Comparison of ENCODE assay signal across 8 cellular contexts in the genomic region with DNA sequence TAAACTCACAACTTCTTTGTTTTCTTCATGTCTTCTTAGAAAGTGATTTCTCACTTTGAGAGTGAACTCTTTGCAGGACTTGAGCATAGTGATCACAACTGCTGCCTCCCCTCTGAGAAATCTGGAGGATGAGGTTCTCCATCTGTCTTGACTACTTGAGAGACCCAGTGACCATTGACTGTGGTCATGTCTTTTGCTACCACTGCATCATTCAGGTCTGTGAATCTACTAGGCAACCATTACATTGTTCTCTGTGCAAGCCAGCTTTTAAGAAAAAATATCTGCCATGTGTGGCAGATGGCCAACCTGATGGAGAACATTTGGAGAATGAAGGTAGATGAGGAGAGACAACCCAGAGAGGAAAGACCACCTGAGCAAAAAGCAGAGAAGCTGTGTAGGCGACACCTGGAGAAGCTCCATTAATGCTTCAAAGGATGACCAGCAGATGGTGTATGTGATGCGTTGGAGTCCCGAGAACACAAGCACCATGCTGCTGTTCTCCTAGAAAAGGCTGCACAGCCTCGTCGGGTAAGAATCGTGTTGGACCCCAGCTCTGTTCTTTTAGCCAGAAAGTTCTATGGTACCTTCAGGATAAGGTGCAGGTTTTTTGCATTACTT. TPM values are rescaled to one million over a fixed set of nuclear protein-coding genes. Genes with fewer than 3 reads are reported as not detected.
DNase-seq lines count a peak whose midpoint lies in the region; ATAC-seq and TF ChIP-seq lines count a peak whose summit lies in the region.

No MANE protein-coding gene starts in this region.

- no peak overlapping the region for H2AFZ ChIP-seq in smooth muscle cell (ENCODE audit: low read depth)

- no peak for DNase-seq in activated naive CD4-positive, alpha-beta T cell treated with anti-CD3 and anti-CD28 coated beads, Interleukin-2, amount 50 U/mL, for 72 hours (ENCODE audit: low spot score in 2 of 2)
- no peak for DNase-seq in activated naive CD4-positive, alpha-beta T cell (lab: John Stamatoyannopoulos, UW)
- peak; percentile 29 for DNase-seq in NB4 (ENCODE audit: low read depth)
- peak in 2 of 3 experiments; percentile 16 to 31 for DNase-seq in effector memory CD8-positive, alpha-beta T cell
- no peak for DNase-seq in smooth muscle cell (lab: John Stamatoyannopoulos, UW; ENCODE audit: unreplicated experiment)
- DNase-seq in NCI-H1436 (lab: John Stamatoyannopoulos, UW), result no peak
- DNase-seq in H4 (ENCODE audit: low spot score), result no peak
- DNase-seq in aorta, result no peak

- peak; percentile 29 for TF ChIP-seq CTCF in NB4 (IDR thresholded peaks at IDR 0.05; ENCODE audit: low read depth, low read length)
- TF ChIP-seq CTCF in smooth muscle cell (IDR thresholded peaks at IDR 0.05; ENCODE audit: borderline replicate concordance, insufficient read depth, poor library complexity, severe bottlenecking), result peak; percentile 17

- H3K4me3 Mint-ChIP-seq in effector memory CD8-positive, alpha-beta T cell, result no peak overlapping the region

- H3K36me3 ChIP-seq in smooth muscle cell (ENCODE audit: low read depth) (no peaks in the 10 kb centered on the region), aorta (ENCODE audit: control insufficient read depth in 1 of 2, insufficient read depth in 2 of 2, low read length in 1 of 2) (no peaks in the 10 kb centered on the region)

- no peaks in the 10 kb centered on the region for H3K4me1 Mint-ChIP-seq in effector memory CD8-positive, alpha-beta T cell (ENCODE audit: low read depth in 2 of 2)

- no peaks in the 10 kb centered on the region for H3F3A ChIP-seq in smooth muscle cell (ENCODE audit: low read depth)

- 52% methylated on average over 6 of the region's 6 CpGs for WGBS in smooth muscle cell (ENCODE audit: low lambda C conversion rate)
- 53 to 60% methylated on average over 6 of the region's 6 CpGs for WGBS in aorta, 2 donors

- H3K4me1 ChIP-seq in smooth muscle cell (ENCODE audit: low read depth) (no peaks in the 10 kb centered on the region), aorta (ENCODE audit: control insufficient read depth in 1 of 2, insufficient read depth in 2 of 2, low read length in 2 of 2) (no peaks in the 10 kb centered on the region)

- no peaks in the 10 kb centered on the region for H3K9me3 Mint-ChIP-seq in activated naive CD4-positive, alpha-beta T cell treated with anti-CD3 and anti-CD28 coated beads, Interleukin-2, amount 50 U/mL, for 72 hours
- H3K9me3 Mint-ChIP-seq in effector memory CD8-positive, alpha-beta T cell, result no peaks in the 10 kb centered on the region

- H3K79me2 ChIP-seq in smooth muscle cell (ENCODE audit: low read depth), result no peaks in the 10 kb centered on the region

- H3K4me2 ChIP-seq in smooth muscle cell, result no peak overlapping the region

- no peak overlapping the region for H3K4me3 ChIP-seq in NB4 (ENCODE audit: low read depth, low read length)
- H3K4me3 ChIP-seq in smooth muscle cell, result no peak overlapping the region
- H3K4me3 ChIP-seq in aorta (ENCODE audit: low read length in 2 of 2), result no peak overlapping the region

- H3K9me3 ChIP-seq in smooth muscle cell (replicated peaks; ENCODE audit: low read depth) (no peaks in the 10 kb centered on the region), aorta (ENCODE audit: control insufficient read depth, low read length) (no peaks in the 10 kb centered on the region)

- H3K36me3 Mint-ChIP-seq in activated naive CD4-positive, alpha-beta T cell treated with anti-CD3 and anti-CD28 coated beads, Interleukin-2, amount 50 U/mL, for 72 hours, result no peaks in the 10 kb centered on the region
- H3K36me3 Mint-ChIP-seq in effector memory CD8-positive, alpha-beta T cell (ENCODE audit: insufficient read depth), result no peaks in the 10 kb centered on the region

- H3K27ac Mint-ChIP-seq in activated naive CD4-positive, alpha-beta T cell treated with anti-CD3 and anti-CD28 coated beads, Interleukin-2, amount 50 U/mL, for 72 hours, result no peak overlapping the region
- no peak overlapping the region for H3K27ac Mint-ChIP-seq in effector memory CD8-positive, alpha-beta T cell

- intact Hi-C loops in aorta (cut with DNase I), result no loop called here

- TF ChIP-seq POLR2A in NB4 (IDR thresholded peaks at IDR 0.05; ENCODE audit: extremely low read depth, insufficient read length), result no peak

- peak; percentile 41 to 71 for ATAC-seq in activated naive CD4-positive, alpha-beta T cell treated with anti-CD3 and anti-CD28 coated beads, Interleukin-2, amount 50 U/mL, for 72 hours
- ATAC-seq in effector memory CD8-positive, alpha-beta T cell (replicated peaks), result peak; percentile 66
- no peak for ATAC-seq in aorta (ENCODE audit: low FRiP score)

- H3K27me3 Mint-ChIP-seq in effector memory CD8-positive, alpha-beta T cell, result peaks cover 22 to 23% of the 10 kb centered on the region in 2 donors

- H3K27ac ChIP-seq in smooth muscle cell (ENCODE audit: low read depth) (no peak overlapping the region), aorta (ENCODE audit: low read depth in 1 of 2, low read length in 2 of 2) (no peak overlapping the region)

- H3K27me3 ChIP-seq in smooth muscle cell (ENCODE audit: low read depth), result peaks cover 26% of the 10 kb centered on the region
- no peaks in the 10 kb centered on the region for H3K27me3 ChIP-seq in aorta (ENCODE audit: control insufficient read depth in 1 of 2, insufficient read depth in 2 of 2, low read length in 1 of 2)

- H4K20me1 ChIP-seq in smooth muscle cell (ENCODE audit: low read depth), result no peaks in the 10 kb centered on the region

- no peak overlapping the region for H3K9ac ChIP-seq in smooth muscle cell (ENCODE audit: low read depth)

RNA-seq across cellular contexts. Expression of a gene that starts 25.1 kb away (rescaled TPM):
- 10 to 100 TPM; 41.3 to 43.0 TPM for total RNA-seq in activated naive CD4-positive, alpha-beta T cell treated with anti-CD3 and anti-CD28 coated beads, Interleukin-2, amount 50 U/mL, for 72 hours
- total RNA-seq in smooth muscle cell (17.1 and 20.4 TPM in 2 replicates), aorta (10 to 100 TPM; 35.1 to 36.5 TPM)
- polyA plus RNA-seq in smooth muscle cell (21.3 and 25.5 TPM in 2 replicates), aorta (10 to 100 TPM; 20.1 to 24.3 TPM)
- total RNA-seq in H4 (2014; rRNA removed; shearing (Covaris generic)), result 39.6 and 50.5 TPM in 2 replicates

Comparison
In these comparisons a context has a peak if more than half of its experiments do, and no peak if none do; other contexts are left out.
1. DNase-seq: peak in NB4 (single experiment) and effector memory CD8-positive, alpha-beta T cell (2 of 3); none in activated naive CD4-positive, alpha-beta T cell treated with anti-CD3 and anti-CD28 coated beads, Interleukin-2, amount 50 U/mL, for 72 hours (0 of 2), activated naive CD4-positive, alpha-beta T cell (0 of 4), smooth muscle cell (single experiment), NCI-H1436 (single experiment), H4 (single experiment) and aorta (0 of 2).